In genomic region chr1:154962238-154962678, GRCh38 we compare ENCODE assay signal across 8 cellular contexts. TPM values are rescaled to one million over a fixed set of nuclear protein-coding genes. Genes with fewer than 3 reads are reported as not detected.
DNase-seq lines count a peak whose midpoint lies in the region; ATAC-seq and TF ChIP-seq lines count a peak whose summit lies in the region.

No MANE protein-coding gene starts in this region.

- H3K9me3 Mint-ChIP-seq in activated CD8-positive, alpha-beta memory T cell treated with anti-CD3 and anti-CD28 coated beads, Interleukin-2, amount 10 ng/mL, durations not matched to agents 7 days and 5 days (ENCODE audit: low read depth), result no peaks in the 10 kb centered on the region
- no peaks in the 10 kb centered on the region for H3K9me3 Mint-ChIP-seq in stimulated activated memory B cell treated with anti-CD40 and anti-IgM and Interleukin-4, amounts not matched to agents 10 μg/mL and 1 μg/mL and 100 μg/mL, for 72 hours

- H2AFZ ChIP-seq in KMS-11 (ENCODE audit: low read depth), result peak overlapping the region; percentile 60

- CTCF ChIA-PET in activated CD8-positive, alpha-beta memory T cell treated with anti-CD3 and anti-CD28 coated beads, Interleukin-2, amount 10 ng/mL, durations not matched to agents 7 days and 5 days (lab: Charles Lee), result interaction anchor here (1.4 to 3.2 kb wide), 11 partner anchors 9 to 122 kb away, joined by 4 to 21 read pairs (median 8); partner anchors contain the start of genes ADAM15, PMVK and SHC1

- H3K36me3 Mint-ChIP-seq in activated CD8-positive, alpha-beta memory T cell treated with anti-CD3 and anti-CD28 coated beads, Interleukin-2, amount 10 ng/mL, durations not matched to agents 7 days and 5 days, result peaks cover 25% of the 10 kb centered on the region
- peaks cover 36% of the 10 kb centered on the region for H3K36me3 Mint-ChIP-seq in stimulated activated memory B cell treated with anti-CD40 and anti-IgM and Interleukin-4, amounts not matched to agents 10 μg/mL and 1 μg/mL and 100 μg/mL, for 72 hours

- ATAC-seq in activated CD8-positive, alpha-beta memory T cell treated with anti-CD3 and anti-CD28 coated beads, Interleukin-2, amount 10 ng/mL, durations not matched to agents 7 days and 5 days, result peak; percentile 6
- ATAC-seq in stimulated activated memory B cell treated with anti-CD40 and anti-IgM and Interleukin-4, amounts not matched to agents 10 μg/mL and 1 μg/mL and 100 μg/mL, for 72 hours, result peak; percentile 44
- no peak for ATAC-seq in GM19023 (IDR thresholded peaks at IDR 0.05; ENCODE audit: unreplicated experiment)

- peaks cover 36% of the 10 kb centered on the region for H3K79me2 ChIP-seq in KMS-11 (ENCODE audit: insufficient read depth, low read depth)

- H3K9ac ChIP-seq in KMS-11 (peak overlapping the region; percentile 78), adipocyte (ENCODE audit: low read length) (peak overlapping the region; percentile 96), iPS-20b (ENCODE audit: low read depth, low read length) (peak overlapping the region; percentile 71; the same call in 1 of the 2 replicates)

- peak overlapping the region; percentile 91 for H3K27ac Mint-ChIP-seq in activated CD8-positive, alpha-beta memory T cell treated with anti-CD3 and anti-CD28 coated beads, Interleukin-2, amount 10 ng/mL, durations not matched to agents 7 days and 5 days
- peak overlapping the region; percentile 91 for H3K27ac Mint-ChIP-seq in stimulated activated memory B cell treated with anti-CD40 and anti-IgM and Interleukin-4, amounts not matched to agents 10 μg/mL and 1 μg/mL and 100 μg/mL, for 72 hours

- peak overlapping the region; percentile 89 for H3K4me3 Mint-ChIP-seq in activated CD8-positive, alpha-beta memory T cell treated with anti-CD3 and anti-CD28 coated beads, Interleukin-2, amount 10 ng/mL, durations not matched to agents 7 days and 5 days
- peak overlapping the region; percentile 86 for H3K4me3 Mint-ChIP-seq in stimulated activated memory B cell treated with anti-CD40 and anti-IgM and Interleukin-4, amounts not matched to agents 10 μg/mL and 1 μg/mL and 100 μg/mL, for 72 hours

- H4K20me1 ChIP-seq in KMS-11 (ENCODE audit: insufficient read depth), result no peaks in the 10 kb centered on the region

- H3K4me1 ChIP-seq in KMS-11 (ENCODE audit: low read depth, poor library complexity, severe bottlenecking), result peaks cover 39% of the 10 kb centered on the region
- H3K4me1 ChIP-seq in adipocyte (ENCODE audit: control insufficient read depth, insufficient read depth, low read length), result peaks cover 22% of the 10 kb centered on the region
- peaks cover 4% of the 10 kb centered on the region; the same call in 1 of the 2 replicates for H3K4me1 ChIP-seq in iPS-20b (ENCODE audit: insufficient read depth, low read length)

- peak overlapping the region; percentile 93 for H3K4me2 ChIP-seq in KMS-11

- 0 out of 2 replicates have a peak, but pooled peaks have one; percentile 0 for TF ChIP-seq CTCF in KMS-11 (conservative IDR thresholded peaks at IDR 0.05; ENCODE audit: low read depth, low read length)

- H3K27me3 Mint-ChIP-seq in activated CD8-positive, alpha-beta memory T cell treated with anti-CD3 and anti-CD28 coated beads, Interleukin-2, amount 10 ng/mL, durations not matched to agents 7 days and 5 days, result no peaks in the 10 kb centered on the region
- H3K27me3 Mint-ChIP-seq in stimulated activated memory B cell treated with anti-CD40 and anti-IgM and Interleukin-4, amounts not matched to agents 10 μg/mL and 1 μg/mL and 100 μg/mL, for 72 hours, result no peaks in the 10 kb centered on the region

- H3K36me3 ChIP-seq in KMS-11 (ENCODE audit: insufficient read depth), result peaks cover 7% of the 10 kb centered on the region; the same call in 1 of the 2 replicates
- peaks cover 53% of the 10 kb centered on the region for H3K36me3 ChIP-seq in adipocyte (ENCODE audit: control insufficient read depth, insufficient read depth, low read length, severe bottlenecking)
- H3K36me3 ChIP-seq in iPS-20b (ENCODE audit: insufficient read depth, low read depth, low read length), result peaks cover 61% of the 10 kb centered on the region

- H3K9me3 ChIP-seq in adipocyte (ENCODE audit: control insufficient read depth, low read length) (no peaks in the 10 kb centered on the region), iPS-20b (ENCODE audit: insufficient read depth, low read depth, low read length) (no peaks in the 10 kb centered on the region)

- peak overlapping the region; percentile 80 for H3K27ac ChIP-seq in KMS-11
- no peak overlapping the region for H3K27ac ChIP-seq in iPS-20b (ENCODE audit: low read length)

- H3K4me1 Mint-ChIP-seq in activated CD8-positive, alpha-beta memory T cell treated with anti-CD3 and anti-CD28 coated beads, Interleukin-2, amount 10 ng/mL, durations not matched to agents 7 days and 5 days, result peaks cover 40% of the 10 kb centered on the region
- peaks cover 43% of the 10 kb centered on the region for H3K4me1 Mint-ChIP-seq in stimulated activated memory B cell treated with anti-CD40 and anti-IgM and Interleukin-4, amounts not matched to agents 10 μg/mL and 1 μg/mL and 100 μg/mL, for 72 hours

- H3K27me3 ChIP-seq in KMS-11 (ENCODE audit: insufficient read depth, low read depth) (no peaks in the 10 kb centered on the region), adipocyte (replicated peaks; ENCODE audit: control insufficient read depth, insufficient read depth, low read length) (no peaks in the 10 kb centered on the region), iPS-20b (ENCODE audit: insufficient read depth, low read length) (no peaks in the 10 kb centered on the region)

- no peak for DNase-seq in activated CD8-positive, alpha-beta memory T cell treated with anti-CD3 and anti-CD28 coated beads, Interleukin-2, amount 10 ng/mL, durations not matched to agents 7 days and 5 days
- no peak for DNase-seq in activated CD8-positive, alpha-beta memory T cell treated with anti-CD3 and anti-CD28 coated beads, Interleukin-2, amount 50 U/mL, for 48 hours
- DNase-seq in adipocyte (ENCODE audit: low read depth) (peak; percentile 46), DMS79 treated with DMSO at 0.1 percent for 48 hours (lab: John Stamatoyannopoulos, UW) (no peak)

- H3K4me3 ChIP-seq in KMS-11 (IDR thresholded peaks at IDR 0.05; ENCODE audit: insufficient read depth, low read depth, low read length) (peak overlapping the region; percentile 98), adipocyte (ENCODE audit: low read length) (peak overlapping the region; percentile 88), iPS-20b (ENCODE audit: low read length) (peak overlapping the region; percentile 96)

RNA-seq across cellular contexts. Expression of gene PYGO2, which starts 0.7 kb away (rescaled TPM):
- total RNA-seq in activated CD8-positive, alpha-beta memory T cell treated with anti-CD3 and anti-CD28 coated beads, Interleukin-2, amount 10 ng/mL, durations not matched to agents 7 days and 5 days, result 10 to 100 TPM; 44.0 to 47.9 TPM

RNA-seq across cellular contexts. Expression of gene PBXIP1, which starts 6.4 kb away (rescaled TPM):
- total RNA-seq in activated CD8-positive, alpha-beta memory T cell treated with anti-CD3 and anti-CD28 coated beads, Interleukin-2, amount 10 ng/mL, durations not matched to agents 7 days and 5 days, result 10 to 100 TPM; 52.6 to 61.5 TPM

RNA-seq across cellular contexts. Expression of gene SHC1, which starts 8.3 kb away (rescaled TPM):
- 10 to 100 TPM; 48.0 to 57.4 TPM for total RNA-seq in activated CD8-positive, alpha-beta memory T cell treated with anti-CD3 and anti-CD28 coated beads, Interleukin-2, amount 10 ng/mL, durations not matched to agents 7 days and 5 days

RNA-seq across cellular contexts. Expression of gene CKS1B, which starts 12.2 kb away (rescaled TPM):
- total RNA-seq in activated CD8-positive, alpha-beta memory T cell treated with anti-CD3 and anti-CD28 coated beads, Interleukin-2, amount 10 ng/mL, durations not matched to agents 7 days and 5 days, result 100 to 1,000 TPM; 149 to 155 TPM

RNA-seq across cellular contexts. Expression of gene FLAD1, which starts 20.9 kb away (rescaled TPM):
- total RNA-seq in activated CD8-positive, alpha-beta memory T cell treated with anti-CD3 and anti-CD28 coated beads, Interleukin-2, amount 10 ng/mL, durations not matched to agents 7 days and 5 days, result 10 to 100 TPM; 48.2 to 63.7 TPM
